23 cellular contexts compared by ENCODE assay signal in genomic region chr22:17880468-17880867, GRCh38.
DNase-seq lines count a peak whose midpoint lies in the region; ATAC-seq, FAIRE-seq and TF ChIP-seq lines count a peak whose summit lies in the region.
"Had no signal": no experiment of that assay in that cellular context is flagged by ENCODE, and none has a peak within 500 bp of the region (broad histone marks: within the 10 kb centered on the region; RNA-seq: fewer than 3 reads in every experiment).

No MANE protein-coding gene starts in this region.

- DNase-seq in cardiac septum (ENCODE audit: low spot score), result peak; percentile 53
- no peak for DNase-seq in Right ventricle myocardium inferior (ENCODE audit: missing footprints)
- DNase-seq in psoas muscle, result no peak
- no peak for DNase-seq in amygdala (lab: John Stamatoyannopoulos, UW)
- no peak for DNase-seq in HepG2 (ENCODE audit: low spot score)
- DNase-seq in NCI-H748 (lab: John Stamatoyannopoulos, UW; ENCODE audit: unreplicated experiment), result no peak
- DNase-seq: 8988T; ACHN; AML-193; BE2C; Calu3; CD4-positive, alpha-beta memory T cell; COR-L47; DMS53; DMS79 treated with DMSO at 0.1 percent for 48 hours; GF-D8; H9 had no signal

- in situ Hi-C loops in HepG2 (cut with HindIII; ENCODE audit: extremely low pct_ligation_motif_present, low pct_unique_long_range_greater_than_20kb), result no loop called here

- H3K4me2 ChIP-seq in HepG2 (ENCODE audit: low read depth, low read length), result no peak overlapping the region
- H3K4me2 ChIP-seq: A549, GM23338 had no signal

- peaks cover 31% of the 10 kb centered on the region for H3K4me1 Mint-ChIP-seq in brain
- H3K4me1 Mint-ChIP-seq: CD4-positive, alpha-beta memory T cell; GM23338; H9 had no signal

- TF ChIP-seq RAD21 in HepG2 (CRISPR knock-in tag; IDR thresholded peaks at IDR 0.05), result no peak

- H3K27ac ChIP-seq in psoas muscle (peak overlapping the region; percentile 79), HepG2 (ENCODE audit: extremely low read length, insufficient read depth, low read length) (no peak overlapping the region)
- H3K27ac ChIP-seq: A549 had no signal

- H3K27me3 ChIP-seq in psoas muscle (ENCODE audit: insufficient read depth in 3 of 3, low read length in 2 of 3), result no peaks in the 10 kb centered on the region
- no peaks in the 10 kb centered on the region for H3K27me3 ChIP-seq in HepG2 (ENCODE audit: control insufficient read depth in 1 of 2, insufficient read depth in 2 of 2, low read length in 2 of 2)
- H3K27me3 ChIP-seq: BE2C had no signal

- no peaks in the 10 kb centered on the region for H3K79me2 ChIP-seq in HepG2 (ENCODE audit: insufficient read depth, low read length)

- POLR2A ChIA-PET in HepG2 (lab: Yijun Ruan, JAX), result no interaction called here

- TF ChIP-seq EP300 in HepG2 (IDR thresholded peaks at IDR 0.05; ENCODE audit: low read depth in 2 of 2, low read length in 2 of 2) (no peak), HepG2 (CRISPR knock-in tag; IDR thresholded peaks at IDR 0.05; ENCODE audit: borderline replicate concordance) (no peak)

- no TSS peak for BruUV-seq in HepG2 (replicated peaks; lab: Mats Ljungman, UMichigan)

- CTCF ChIA-PET in HepG2 (lab: Yijun Ruan, JAX; ENCODE audit: low intra/inter-chr PET ratio, low total read pairs), result no interaction called here

- H3K4me3 ChIP-seq in psoas muscle (peak overlapping the region; percentile 5), HepG2 (replicated peaks in 1 of 3; ENCODE audit: insufficient read depth in 1 of 3, low read depth in 2 of 3, low read length in 3 of 3) (no peak overlapping the region)
- H3K4me3 ChIP-seq: A549, GM23338 had no signal

- no peak overlapping the region for H3K9ac ChIP-seq in HepG2 (ENCODE audit: insufficient read depth, low read depth, low read length)

- no peaks in the 10 kb centered on the region for H3K9me3 Mint-ChIP-seq in brain
- H3K9me3 Mint-ChIP-seq: CD4-positive, alpha-beta memory T cell; H9 had no signal

- H3K36me3 Mint-ChIP-seq in brain, result peaks cover 39% of the 10 kb centered on the region

- no peak overlapping the region for H2AFZ ChIP-seq in HepG2 (ENCODE audit: low read length)
- H2AFZ ChIP-seq: GM23338 had no signal

- H3K4me3 Mint-ChIP-seq in brain, result no peak overlapping the region
- H3K4me3 Mint-ChIP-seq: CD4-positive, alpha-beta memory T cell; GM23338; H9 had no signal

- peak overlapping the region in 3 of 5 experiments; percentile 39 to 68 (median 56) for H3K27ac Mint-ChIP-seq in brain
- H3K27ac Mint-ChIP-seq: GM23338, H9 had no signal

- no peak for FAIRE-seq in HepG2 (lab: Jason Lieb, UNC)
- FAIRE-seq: A549, GM12891, GM18507 had no signal

- H3K36me3 ChIP-seq in psoas muscle (ENCODE audit: insufficient read depth in 1 of 2, low read depth in 1 of 2), result peaks cover 0 to 56% of the 10 kb centered on the region in 2 donors
- H3K36me3 ChIP-seq in HepG2 (replicated peaks in 1 of 2; ENCODE audit: control insufficient read depth in 1 of 2, insufficient read depth in 2 of 2, low read length in 2 of 2), result peaks cover 4 to 51% of the 10 kb centered on the region in 2 experiments; a peak in 3 of 5 replicates

- no peak for TF ChIP-seq CTCF in brain (conservative IDR thresholded peaks at IDR 0.05)
- no peak for TF ChIP-seq CTCF in psoas muscle (IDR thresholded peaks at IDR 0.05)
- no peak for TF ChIP-seq CTCF in HepG2 (CRISPR knock-in tag; IDR thresholded peaks at IDR 0.05)

- H3K9me3 ChIP-seq in psoas muscle (no peaks in the 10 kb centered on the region), HepG2 (ENCODE audit: low read length) (no peaks in the 10 kb centered on the region)
- H3K9me3 ChIP-seq: A549, BE2C had no signal

- TF ChIP-seq POLR2A in HepG2 (IDR thresholded peaks at IDR 0.05; ENCODE audit: insufficient read depth in 1 of 2, low read depth in 2 of 2, low read length in 2 of 2), result no peak

- H3K4me1 ChIP-seq in psoas muscle (peaks cover 41% of the 10 kb centered on the region), HepG2 (ENCODE audit: insufficient read depth, low read length) (no peaks in the 10 kb centered on the region)
- H3K4me1 ChIP-seq: A549, BE2C had no signal

- 71 to 85% (median 83%) methylated on average over 10 of the region's 10 CpGs for WGBS in psoas muscle, 3 donors
- WGBS in HepG2 (ENCODE audit: low lambda C conversion rate), result 89% methylated on average over 10 of the region's 10 CpGs

- H3K27me3 Mint-ChIP-seq in brain, result no peaks in the 10 kb centered on the region
- H3K27me3 Mint-ChIP-seq: CD4-positive, alpha-beta memory T cell had no signal

- ATAC-seq in Right ventricle myocardium inferior (no peak), psoas muscle (peak in 1 of 4 donors; percentile 5), HepG2 (no peak)
- ATAC-seq: A549, GM23338, HCT116 had no signal

- H4K20me1 ChIP-seq in HepG2 (ENCODE audit: insufficient read depth, low read length), result no peaks in the 10 kb centered on the region

- intact Hi-C loops in cardiac septum (cut with DNase I) (no loop called here), Right ventricle myocardium inferior (cut with DNase I) (no loop called here), psoas muscle (cut with DNase I) (no loop called here), HepG2 (cut with micrococcal nuclease; ENCODE audit: unreplicated experiment) (no loop called here)

TF ChIP-seq in HepG2, 621 proteins besides CTCF, POLR2A, EP300 and RAD21:
- no peak for TF ChIP-seq ZNF841 (CRISPR knock-in tag; IDR thresholded peaks at IDR 0.05; ENCODE audit: borderline replicate concordance)
